18 cellular contexts compared by ENCODE assay signal in the genomic region with DNA sequence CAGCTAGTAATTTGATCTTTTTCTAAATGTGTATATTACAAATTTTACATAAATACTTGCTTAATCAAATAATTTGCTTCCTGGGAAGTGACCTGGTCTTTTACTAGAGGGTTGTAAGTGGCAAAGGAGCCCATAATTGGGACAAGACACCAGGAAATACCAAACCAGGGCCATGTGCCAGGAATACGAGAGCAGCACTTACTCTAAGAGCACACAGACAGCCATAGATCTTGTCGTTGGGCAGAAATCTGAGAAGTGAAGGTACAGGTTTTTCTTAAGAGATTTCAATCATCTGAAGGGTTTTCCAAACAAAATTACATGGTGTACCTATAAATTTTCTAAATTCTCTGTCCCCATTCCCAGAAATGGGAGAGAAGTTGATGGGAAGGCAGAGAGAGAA.
DNase-seq lines count a peak whose midpoint lies in the region; ATAC-seq and TF ChIP-seq lines count a peak whose summit lies in the region.
"Had no signal": no experiment of that assay in that cellular context is flagged by ENCODE, and none has a peak within 500 bp of the region (broad histone marks: within the 10 kb centered on the region; RNA-seq: fewer than 3 reads in every experiment).

No MANE protein-coding gene starts in this region.

- TF ChIP-seq EP300 in SK-N-SH (IDR thresholded peaks at IDR 0.05; ENCODE audit: borderline replicate concordance in 1 of 2, low read depth in 1 of 2, low read length in 1 of 2): no peak

- no peaks in the 10 kb centered on the region for H3K36me3 Mint-ChIP-seq in nephron (ENCODE audit: low read depth)
- H3K36me3 Mint-ChIP-seq: CD14-positive monocyte; CD4-positive, alpha-beta memory T cell had no signal

- no peak overlapping the region for H3K4me2 ChIP-seq in SK-N-SH
- H3K4me2 ChIP-seq: A549, BLaER1 had no signal

- DNase-seq in NCI-H1417 (lab: John Stamatoyannopoulos, UW) (peak in 2 of 3 experiments; percentile 8 to 43), NCI-H1417 treated with DMSO at 0.1 percent for 48 hours (lab: John Stamatoyannopoulos, UW) (no peak), A673 (ENCODE audit: low spot score) (peak; percentile 57), SK-N-SH (no peak), left lung (no peak)
- DNase-seq: CD4-positive, alpha-beta memory T cell; DMS153; DMS79; GF-D8; H9 had no signal

- peak overlapping the region in 2 of 3 experiments; percentile 2 to 11 for H3K27ac Mint-ChIP-seq in nephron
- H3K27ac Mint-ChIP-seq: CD14-positive monocyte; CD4-positive, alpha-beta memory T cell; H9 had no signal

- ATAC-seq in HG02763 (IDR thresholded peaks at IDR 0.05; ENCODE audit: unreplicated experiment): no peak
- no peak for ATAC-seq in HG03097 (IDR thresholded peaks at IDR 0.05; ENCODE audit: low FRiP score, unreplicated experiment)
- no peak for ATAC-seq in left lung
- ATAC-seq: A549 had no signal

- no TSS peak for BruUV-seq in A673 (replicated peaks; lab: Mats Ljungman, UMichigan)

- POLR2A ChIA-PET in A673 (lab: Charles Lee; ENCODE audit: low non-redundant PET) (no interaction called here), SK-N-SH (lab: Yijun Ruan, JAX) (no interaction called here)

- no peak overlapping the region for H3K4me3 Mint-ChIP-seq in nephron
- H3K4me3 Mint-ChIP-seq: CD14-positive monocyte; CD4-positive, alpha-beta memory T cell; H9 had no signal

- H3K9me3 Mint-ChIP-seq in nephron: no peaks in the 10 kb centered on the region
- H3K9me3 Mint-ChIP-seq: CD4-positive, alpha-beta memory T cell had no signal

- no peak overlapping the region for H3K27ac ChIP-seq in A673 (ENCODE audit: low read depth, low read length, poor library complexity, severe bottlenecking)
- H3K27ac ChIP-seq in SK-N-SH (ENCODE audit: low read depth in 2 of 2, low read length in 1 of 2): peak overlapping the region in 1 of 2 experiments; percentile 58; a peak in 2 of 4 replicates
- H3K27ac ChIP-seq in left lung: no peak overlapping the region
- H3K27ac ChIP-seq: 22Rv1, A549, BLaER1, HL-60 had no signal

- no peaks in the 10 kb centered on the region for H3K9me2 ChIP-seq in SK-N-SH

- H2AFZ ChIP-seq in SK-N-SH (ENCODE audit: low read depth): 0 out of 2 replicates have a peak overlapping the region, but pooled peaks have one; percentile 7

- H4K20me1 ChIP-seq in SK-N-SH (ENCODE audit: insufficient read depth): no peaks in the 10 kb centered on the region
- H4K20me1 ChIP-seq: BLaER1 had no signal

- H3K27me3 Mint-ChIP-seq in nephron (ENCODE audit: low read depth): no peaks in the 10 kb centered on the region

- TF ChIP-seq CTCF in A673 (conservative IDR thresholded peaks at IDR 0.05; ENCODE audit: low read depth, low read length) (no peak), SK-N-SH (IDR thresholded peaks at IDR 0.05) (no peak), nephron (IDR thresholded peaks at IDR 0.05; ENCODE audit: unreplicated experiment in 3 of 3) (no peak), left lung (IDR thresholded peaks at IDR 0.05) (no peak)

- H3K4me3 ChIP-seq in A673 (ENCODE audit: low read depth, low read length, poor library complexity, severe bottlenecking): no peak overlapping the region
- no peak overlapping the region for H3K4me3 ChIP-seq in SK-N-SH (ENCODE audit: low read depth in 2 of 2, low read length in 1 of 2)
- no peak overlapping the region for H3K4me3 ChIP-seq in left lung
- H3K4me3 ChIP-seq: A549, BLaER1 had no signal

- TF ChIP-seq RAD21 in SK-N-SH (IDR thresholded peaks at IDR 0.05; ENCODE audit: low read length): no peak

- H3F3A ChIP-seq in SK-N-SH (replicated peaks; ENCODE audit: insufficient read depth): peaks cover 2% of the 10 kb centered on the region

- no peaks in the 10 kb centered on the region for H3K79me2 ChIP-seq in SK-N-SH (ENCODE audit: insufficient read depth)

- intact Hi-C loops in A673 (cut with micrococcal nuclease; ENCODE audit: unreplicated experiment): no loop called here
- intact Hi-C loops in left lung (cut with DNase I): no loop called here

- no peaks in the 10 kb centered on the region for H3K27me3 ChIP-seq in A673 (replicated peaks; ENCODE audit: insufficient read depth, low read depth, low read length, poor library complexity)
- no peaks in the 10 kb centered on the region for H3K27me3 ChIP-seq in SK-N-SH (ENCODE audit: insufficient read depth)
- no peaks in the 10 kb centered on the region for H3K27me3 ChIP-seq in left lung
- H3K27me3 ChIP-seq: BLaER1 had no signal

- CTCF ChIA-PET in A673 (lab: Charles Lee) (no interaction called here), SK-N-SH (lab: Yijun Ruan, JAX) (interaction anchor here (0.9 kb wide), 1 partner anchor 31 kb away, joined by 3 read pairs; no protein-coding TSS in a partner anchor)

- no peak overlapping the region for H3K9ac ChIP-seq in SK-N-SH
- H3K9ac ChIP-seq: BLaER1 had no signal

- no peaks in the 10 kb centered on the region for H3K4me1 Mint-ChIP-seq in nephron
- H3K4me1 Mint-ChIP-seq: CD14-positive monocyte; CD4-positive, alpha-beta memory T cell had no signal

- no peaks in the 10 kb centered on the region for H3K9me3 ChIP-seq in A673 (ENCODE audit: low read depth, low read length, poor library complexity, severe bottlenecking)
- no peaks in the 10 kb centered on the region for H3K9me3 ChIP-seq in SK-N-SH
- H3K9me3 ChIP-seq in left lung: no peaks in the 10 kb centered on the region
- H3K9me3 ChIP-seq: A549 had no signal

- 26% methylated on average over 2 of the region's 2 CpGs for WGBS in SK-N-SH (ENCODE audit: low lambda C conversion rate)

- H3K36me3 ChIP-seq in A673 (ENCODE audit: insufficient read depth, low read length, poor library complexity, severe bottlenecking) (no peaks in the 10 kb centered on the region), SK-N-SH (replicated peaks in 1 of 2; ENCODE audit: control insufficient read depth in 1 of 2, insufficient read depth in 2 of 2, low read length in 1 of 2) (no peaks in the 10 kb centered on the region), left lung (no peaks in the 10 kb centered on the region)
- H3K36me3 ChIP-seq: BLaER1 had no signal

- no peaks in the 10 kb centered on the region for H3K4me1 ChIP-seq in A673 (ENCODE audit: insufficient read depth, low read length, poor library complexity, severe bottlenecking)
- peaks cover 0 to 2% of the 10 kb centered on the region in 2 experiments; a peak in 1 of 4 replicates for H3K4me1 ChIP-seq in SK-N-SH (ENCODE audit: control insufficient read depth in 1 of 2, insufficient read depth in 2 of 2, low read depth in 1 of 2, low read length in 1 of 2)
- no peaks in the 10 kb centered on the region for H3K4me1 ChIP-seq in left lung
- H3K4me1 ChIP-seq: A549, BLaER1 had no signal

TF ChIP-seq in SK-N-SH, 30 proteins besides CTCF, POLR2A, EP300 and RAD21:
- no peak for TF ChIP-seq TCF12 (IDR thresholded peaks at IDR 0.05)
- TF ChIP-seq POLR2AphosphoS5 (IDR thresholded peaks at IDR 0.05; ENCODE audit: low read depth, low read length): no peak
- no peak for TF ChIP-seq RCOR1 (IDR thresholded peaks at IDR 0.05; ENCODE audit: low read length)
- TF ChIP-seq, protein P1, sequence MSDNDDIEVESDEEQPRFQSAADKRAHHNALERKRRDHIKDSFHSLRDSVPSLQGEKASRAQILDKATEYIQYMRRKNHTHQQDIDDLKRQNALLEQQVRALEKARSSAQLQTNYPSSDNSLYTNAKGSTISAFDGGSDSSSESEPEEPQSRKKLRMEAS (IDR thresholded peaks at IDR 0.05; ENCODE audit: low read depth): peak; percentile 87
- TF ChIP-seq SMC3 (IDR thresholded peaks at IDR 0.05; ENCODE audit: low read depth, low read length): no peak
- no peak for TF ChIP-seq TEAD4 (IDR thresholded peaks at IDR 0.05; ENCODE audit: borderline replicate concordance, insufficient read depth)
- no peak for TF ChIP-seq GATA2 (CRISPR knock-in tag; IDR thresholded peaks at IDR 0.05)
- TF ChIP-seq NFIC (IDR thresholded peaks at IDR 0.05; ENCODE audit: borderline replicate concordance): no peak

Comparison
In these comparisons a context has a peak if more than half of its experiments do, and no peak if none do; other contexts are left out.
1. DNase-seq: peak in NCI-H1417 (2 of 3) and A673 (single experiment); none in NCI-H1417 treated with DMSO at 0.1 percent for 48 hours (single experiment), SK-N-SH (single experiment) and left lung (0 of 2).